In the genomic region with DNA sequence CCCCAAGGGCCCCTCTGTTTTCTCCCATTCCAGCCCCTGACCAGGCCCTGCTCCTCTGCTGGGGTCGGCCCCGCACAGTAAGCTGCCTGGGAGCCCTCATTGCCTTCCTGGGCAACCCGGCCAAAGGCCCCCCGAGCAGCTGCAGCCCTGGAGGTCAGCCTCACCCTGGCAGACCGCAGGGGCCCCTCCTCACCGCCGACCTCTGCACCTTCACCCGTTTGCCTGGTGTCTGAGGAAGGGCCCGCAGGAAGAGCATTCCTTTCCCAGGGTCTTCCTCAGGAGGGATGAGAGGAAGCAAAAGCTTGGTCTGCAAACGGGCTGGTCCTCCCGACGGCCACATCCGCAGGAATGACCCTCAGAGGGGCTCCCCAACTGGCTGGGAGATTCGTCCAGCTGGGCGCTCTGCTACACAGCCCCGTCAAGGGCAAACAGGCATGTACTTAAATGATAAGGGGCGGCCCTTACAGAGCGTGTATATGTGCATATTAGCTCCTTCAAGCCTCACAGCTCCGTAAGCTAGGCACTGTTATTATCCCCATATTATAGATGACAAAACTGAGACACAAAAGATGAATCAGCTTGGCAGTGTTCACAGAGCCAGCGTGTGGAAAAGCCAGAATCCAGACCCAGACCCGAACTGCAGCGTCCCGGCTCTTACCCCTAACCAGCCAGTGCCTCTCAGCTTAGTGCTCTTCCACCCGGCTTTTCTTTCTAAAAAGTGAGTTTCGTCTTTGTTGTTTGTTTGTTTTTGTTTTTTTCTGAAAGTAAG, we compare ENCODE assay signal across 8 cellular contexts. TPM values are rescaled to one million over a fixed set of nuclear protein-coding genes. Genes with fewer than 3 reads are reported as not detected.
DNase-seq lines count a peak whose midpoint lies in the region; ATAC-seq and TF ChIP-seq lines count a peak whose summit lies in the region.

No MANE protein-coding gene starts in this region.

- H3K27ac Mint-ChIP-seq in stimulated activated naive CD8-positive, alpha-beta T cell treated with anti-CD3 and anti-CD28 coated beads, Interleukin-15, Interleukin-2, amounts not matched to agents 100 ng/mL and 50 ng/mL, for 24 hours = peak overlapping the region; percentile 1
- peak overlapping the region; percentile 85 for H3K27ac Mint-ChIP-seq in mesothelial cell of epicardium

- TF ChIP-seq CTCF in mesothelial cell of epicardium (IDR thresholded peaks at IDR 0.05; ENCODE audit: unreplicated experiment) = no peak

- no peak for ATAC-seq in stimulated activated naive CD8-positive, alpha-beta T cell treated with anti-CD3 and anti-CD28 coated beads, Interleukin-15, Interleukin-2, amounts not matched to agents 100 U/mL and 50 U/mL, for 24 hours

- peak overlapping the region; percentile 37 for H3K4me3 Mint-ChIP-seq in stimulated activated naive CD8-positive, alpha-beta T cell treated with anti-CD3 and anti-CD28 coated beads, Interleukin-15, Interleukin-2, amounts not matched to agents 100 ng/mL and 50 ng/mL, for 24 hours
- H3K4me3 Mint-ChIP-seq in mesothelial cell of epicardium = peak overlapping the region; percentile 49

- peaks cover 45% of the 10 kb centered on the region for H3K4me1 Mint-ChIP-seq in stimulated activated naive CD8-positive, alpha-beta T cell treated with anti-CD3 and anti-CD28 coated beads, Interleukin-15, Interleukin-2, amounts not matched to agents 100 ng/mL and 50 ng/mL, for 24 hours (ENCODE audit: low read depth)
- H3K4me1 Mint-ChIP-seq in mesothelial cell of epicardium = peaks cover 14% of the 10 kb centered on the region

- no peaks in the 10 kb centered on the region for H3K9me3 Mint-ChIP-seq in stimulated activated naive CD8-positive, alpha-beta T cell treated with anti-CD3 and anti-CD28 coated beads, Interleukin-15, Interleukin-2, amounts not matched to agents 100 ng/mL and 50 ng/mL, for 24 hours
- H3K9me3 Mint-ChIP-seq in mesothelial cell of epicardium = no peaks in the 10 kb centered on the region

- H3K36me3 Mint-ChIP-seq in stimulated activated naive CD8-positive, alpha-beta T cell treated with anti-CD3 and anti-CD28 coated beads, Interleukin-15, Interleukin-2, amounts not matched to agents 100 ng/mL and 50 ng/mL, for 24 hours (ENCODE audit: low read depth) = no peaks in the 10 kb centered on the region
- no peaks in the 10 kb centered on the region for H3K36me3 Mint-ChIP-seq in mesothelial cell of epicardium

- no peak for DNase-seq in stimulated activated naive CD8-positive, alpha-beta T cell treated with anti-CD3 and anti-CD28 coated beads, Interleukin-15, Interleukin-2, amounts not matched to agents 100 U/mL and 50 U/mL, for 24 hours
- DNase-seq in ecto neural progenitor cell (ENCODE audit: low spot score) = peak; percentile 63
- no peak for DNase-seq in mesothelial cell of epicardium (ENCODE audit: low spot score in 2 of 2, unreplicated experiment in 2 of 2)
- no peak for DNase-seq in mucosa of gallbladder (ENCODE audit: low spot score)
- DNase-seq in NCI-H2196 treated with DMSO at 0.1 percent for 48 hours (lab: John Stamatoyannopoulos, UW; ENCODE audit: unreplicated experiment) = no peak
- no peak for DNase-seq in dedifferentiated amniotic fluid mesenchymal stem cell (ENCODE audit: extremely low spot score)
- DNase-seq in RPMI8226 = no peak

- H3K27me3 Mint-ChIP-seq in stimulated activated naive CD8-positive, alpha-beta T cell treated with anti-CD3 and anti-CD28 coated beads, Interleukin-15, Interleukin-2, amounts not matched to agents 100 ng/mL and 50 ng/mL, for 24 hours = peaks cover 26% of the 10 kb centered on the region
- peaks cover 3% of the 10 kb centered on the region for H3K27me3 Mint-ChIP-seq in mesothelial cell of epicardium (ENCODE audit: low read depth)

RNA-seq across cellular contexts. Expression of gene SLC4A1AP, which starts 52.8 kb away (rescaled TPM):
- total RNA-seq in mesothelial cell of epicardium = 18.8 to 20.0 TPM (median 19.1 TPM) in 3 replicates
- total RNA-seq in mucosa of gallbladder = 17.4 TPM

RNA-seq across cellular contexts. Expression of gene SUPT7L, which starts 53.1 kb away (rescaled TPM):
- total RNA-seq in mesothelial cell of epicardium = 40.6 to 42.6 TPM (median 41.2 TPM) in 3 replicates
- total RNA-seq in mucosa of gallbladder = 34.8 TPM

RNA-seq across cellular contexts. Expression of gene MRPL33, which starts 55.0 kb away (rescaled TPM):
- total RNA-seq in mesothelial cell of epicardium (48.3 to 54.5 TPM (median 54.4 TPM) in 3 replicates), mucosa of gallbladder (78.5 TPM)
